2 cellular contexts compared by ENCODE assay signal in the genomic region with DNA sequence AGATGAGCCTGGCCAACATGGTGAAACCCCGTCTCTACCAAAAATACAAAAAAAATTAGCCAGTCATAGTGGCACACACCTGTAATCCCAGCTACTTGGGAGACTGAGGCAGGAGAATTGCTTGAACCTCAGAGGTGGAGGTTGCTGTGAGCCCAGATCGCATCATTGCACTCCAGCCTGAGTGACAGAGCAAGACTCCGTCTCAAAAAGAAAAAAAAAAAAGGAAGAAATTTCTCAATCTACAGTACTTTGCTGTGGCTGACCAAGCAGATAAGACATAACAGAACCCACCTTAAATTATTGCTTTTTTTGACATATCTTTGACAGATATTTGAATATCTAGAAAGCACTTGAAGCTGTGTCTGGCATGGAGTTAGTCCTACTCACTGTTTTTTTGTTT.
TF ChIP-seq lines count a peak whose summit lies in the region.

No MANE protein-coding gene starts in this region.

TF ChIP-seq in GM12878, 131 proteins besides CTCF, POLR2A, EP300 and RAD21:
- TF ChIP-seq PKNOX1 (IDR thresholded peaks at IDR 0.05): peak; percentile 40; the same call in 1 of the 2 replicates

TF ChIP-seq in K562, 482 proteins besides CTCF, POLR2A, EP300 and RAD21:
- TF ChIP-seq ZNF384 (IDR thresholded peaks at IDR 0.05; ENCODE audit: low read depth, low read length) (peak; percentile 53; the same call in 1 of the 2 replicates), MEIS2 (IDR thresholded peaks at IDR 0.05; ENCODE audit: partially characterized antibody) (peak; percentile 31), PKNOX1 (IDR thresholded peaks at IDR 0.05) (peak; percentile 72)
